In genomic region chr3:12536423-12536822, GRCh38 we compare ENCODE assay signal across 22 cellular contexts. TPM values are rescaled to one million over a fixed set of nuclear protein-coding genes. Genes with fewer than 3 reads are reported as not detected.
DNase-seq lines count a peak whose midpoint lies in the region; ATAC-seq and TF ChIP-seq lines count a peak whose summit lies in the region.
"Had no signal": no experiment of that assay in that cellular context is flagged by ENCODE, and none has a peak within 500 bp of the region (broad histone marks: within the 10 kb centered on the region; RNA-seq: fewer than 3 reads in every experiment).

No MANE protein-coding gene starts in this region.

- TF ChIP-seq POLR2A in uterus (IDR thresholded peaks at IDR 0.05): no peak

- no peaks in the 10 kb centered on the region; the same call in 1 of the 2 replicates for H3K27me3 Mint-ChIP-seq in HFFc6 (ENCODE audit: insufficient read depth)
- H3K27me3 Mint-ChIP-seq: activated CD4-positive, alpha-beta T cell treated with anti-CD3 and anti-CD28 coated beads, Interleukin-2, amount 10 ng/mL, durations not matched to agents 7 days and 5 days; activated naive CD4-positive, alpha-beta T cell treated with anti-CD3 and anti-CD28 coated beads, Interleukin-2, amount 10 ng/mL, durations not matched to agents 7 days and 5 days; type B pancreatic cell had no signal

- no peaks in the 10 kb centered on the region for H3K36me3 ChIP-seq in uterus

- H3K27ac ChIP-seq in AG04450 (ENCODE audit: low read depth, low read length) (no peak overlapping the region), uterus (no peak overlapping the region)
- H3K27ac ChIP-seq: pancreas, spleen had no signal

- H3K4me3 Mint-ChIP-seq in HFFc6: no peak overlapping the region
- H3K4me3 Mint-ChIP-seq: activated CD4-positive, alpha-beta T cell treated with anti-CD3 and anti-CD28 coated beads, Interleukin-2, amount 10 ng/mL, durations not matched to agents 7 days and 5 days; activated naive CD4-positive, alpha-beta T cell treated with anti-CD3 and anti-CD28 coated beads, Interleukin-2, amount 10 ng/mL, durations not matched to agents 7 days and 5 days; type B pancreatic cell had no signal

- H3K4me1 ChIP-seq in uterus: no peaks in the 10 kb centered on the region
- H3K4me1 ChIP-seq: pancreas, spleen had no signal

- H3K27ac Mint-ChIP-seq in HFFc6: no peak overlapping the region
- H3K27ac Mint-ChIP-seq: activated CD4-positive, alpha-beta T cell treated with anti-CD3 and anti-CD28 coated beads, Interleukin-2, amount 10 ng/mL, durations not matched to agents 7 days and 5 days; activated naive CD4-positive, alpha-beta T cell treated with anti-CD3 and anti-CD28 coated beads, Interleukin-2, amount 10 ng/mL, durations not matched to agents 7 days and 5 days; type B pancreatic cell had no signal

- no peaks in the 10 kb centered on the region for H3K9me3 Mint-ChIP-seq in HFFc6
- H3K9me3 Mint-ChIP-seq: activated CD4-positive, alpha-beta T cell treated with anti-CD3 and anti-CD28 coated beads, Interleukin-2, amount 10 ng/mL, durations not matched to agents 7 days and 5 days; activated naive CD4-positive, alpha-beta T cell treated with anti-CD3 and anti-CD28 coated beads, Interleukin-2, amount 10 ng/mL, durations not matched to agents 7 days and 5 days; type B pancreatic cell had no signal

- H3K4me3 ChIP-seq in AG04450 (ENCODE audit: low read depth, low read length) (no peak overlapping the region), astrocyte of the spinal cord (ENCODE audit: low read depth, low read length) (no peak overlapping the region), uterus (no peak overlapping the region)
- H3K4me3 ChIP-seq: pancreas, spleen had no signal

- intact Hi-C loops in uterus (cut with DNase I; ENCODE audit: low total_unique reads): no loop called here

- TF ChIP-seq CTCF in AG04450 (IDR thresholded peaks at IDR 0.05; ENCODE audit: low read depth, low read length): peak; percentile 56
- peak; percentile 38; the same call in 1 of the 2 replicates for TF ChIP-seq CTCF in HFFc6 (IDR thresholded peaks at IDR 0.05)
- TF ChIP-seq CTCF in astrocyte of the spinal cord (IDR thresholded peaks at IDR 0.05; ENCODE audit: low read depth, low read length): peak; percentile 36
- peak in 1 of 4 experiments; percentile 14 for TF ChIP-seq CTCF in uterus (IDR thresholded peaks at IDR 0.05)

- POLR2A ChIA-PET in AG04450 (lab: Yijun Ruan, JAX): interaction anchor here (1.0 kb wide), 1 partner anchor 28 kb away, joined by 5 read pairs; no protein-coding TSS in a partner anchor

- no peak for DNase-seq in AG04450 (ENCODE audit: low read depth, low spot score)
- DNase-seq in HFFc6: no peak
- peak; percentile 24 for DNase-seq in astrocyte of the spinal cord (ENCODE audit: low read depth, low spot score)
- DNase-seq in left kidney (ENCODE audit: low read depth, low spot score): peak; percentile 44
- DNase-seq in central memory CD4-positive, alpha-beta T cell: no peak
- no peak for DNase-seq in DMS153 treated with DMSO at 0.1 percent for 48 hours (lab: John Stamatoyannopoulos, UW; ENCODE audit: unreplicated experiment)
- no peak for DNase-seq in uterus
- DNase-seq: activated CD4-positive, alpha-beta T cell treated with anti-CD3 and anti-CD28 coated beads, Interleukin-2, amount 10 ng/mL, durations not matched to agents 7 days and 5 days; activated naive CD4-positive, alpha-beta T cell treated with anti-CD3 and anti-CD28 coated beads, Interleukin-2, amount 10 ng/mL, durations not matched to agents 7 days and 5 days; activated T-cell treated with anti-CD3 and anti-CD28 coated beads for 4 hours; caudate nucleus; Karpas-422; NCI-H1436; NCI-H345; NK-92 treated with Interleukin-12 subunit alpha and Interleukin-12 subunit beta, amount 100 ng/mL, for 24 hours; pancreas; Right ventricle myocardium superior; spleen; stimulated activated naive CD4-positive, alpha-beta T cell had no signal

- no peak for ATAC-seq in GM21381 (IDR thresholded peaks at IDR 0.05; ENCODE audit: unreplicated experiment)
- ATAC-seq: pancreas had no signal

- in situ Hi-C loops in astrocyte of the spinal cord (cut with HindIII; ENCODE audit: low sequenced_read_pairs): no loop called here

- H3K36me3 Mint-ChIP-seq in HFFc6 (ENCODE audit: low read depth): peaks cover 4% of the 10 kb centered on the region

- H3K9me3 ChIP-seq in AG04450 (ENCODE audit: control insufficient read depth, insufficient read depth, low read length): no peaks in the 10 kb centered on the region
- no peaks in the 10 kb centered on the region for H3K9me3 ChIP-seq in uterus
- H3K9me3 ChIP-seq: pancreas, spleen had no signal

- CTCF ChIA-PET in AG04450 (lab: Charles Lee): interaction anchor here (0.7 to 2.7 kb wide), 6 partner anchors 53 to 401 kb away, joined by 3 to 25 read pairs (median 5); partner anchors contain the start of gene TSEN2

- no peaks in the 10 kb centered on the region for H3K4me1 Mint-ChIP-seq in HFFc6 (ENCODE audit: low read depth)
- H3K4me1 Mint-ChIP-seq: activated CD4-positive, alpha-beta T cell treated with anti-CD3 and anti-CD28 coated beads, Interleukin-2, amount 10 ng/mL, durations not matched to agents 7 days and 5 days; activated naive CD4-positive, alpha-beta T cell treated with anti-CD3 and anti-CD28 coated beads, Interleukin-2, amount 10 ng/mL, durations not matched to agents 7 days and 5 days had no signal

- H3K27me3 ChIP-seq in AG04450 (ENCODE audit: control insufficient read depth, insufficient read depth, low read length) (no peaks in the 10 kb centered on the region), uterus (no peaks in the 10 kb centered on the region)
- H3K27me3 ChIP-seq: pancreas, spleen had no signal

RNA-seq across cellular contexts. Expression of gene MKRN2OS, which starts 8.9 kb away (rescaled TPM):
- polyA plus RNA-seq in AG04450 (2011; rRNA removed): not detected in 2 replicates
- polyA minus RNA-seq in AG04450 (2011; rRNA and poly(A)+ RNA removed): not detected in 2 replicates
- total RNA-seq in HFFc6 (2021; fragmentation: NEBNext Ultra II Directional; extraction: Animal tissue kit (Norgen Biotek cat#: 25700)): not detected
- not detected for total RNA-seq in uterus
- total RNA-seq: activated CD4-positive, alpha-beta T cell treated with anti-CD3 and anti-CD28 coated beads, Interleukin-2, amount 10 ng/mL, durations not matched to agents 7 days and 5 days; Right ventricle myocardium superior; spleen; T-helper 2 cell treated with Interferon-gamma antibody and Interleukin-4, amounts not matched to agents 100 ng/mL and 5 ng/mL, for 36 hours had no signal
- polyA plus RNA-seq: spleen had no signal

RNA-seq across cellular contexts. Expression of gene MKRN2, which starts 20.5 kb away (rescaled TPM):
- 59.7 and 62.3 TPM in 2 replicates for polyA plus RNA-seq in AG04450 (2011; rRNA removed)
- 51.4 and 57.4 TPM in 2 replicates for polyA minus RNA-seq in AG04450 (2011; rRNA and poly(A)+ RNA removed)
- total RNA-seq in HFFc6 (2021; fragmentation: NEBNext Ultra II Directional; extraction: Animal tissue kit (Norgen Biotek cat#: 25700)): 10 to 100 TPM; 31.0 to 35.8 (median 34.8) TPM
- total RNA-seq in uterus: 10 to 100 TPM; 17.6 to 59.5 (median 38.1) TPM

RNA-seq across cellular contexts. Expression of gene TSEN2, which starts 52.1 kb away (rescaled TPM):
- polyA plus RNA-seq in AG04450 (2011; rRNA removed): 8.9 and 11.0 TPM in 2 replicates
- polyA minus RNA-seq in AG04450 (2011; rRNA and poly(A)+ RNA removed): 13.8 and 17.2 TPM in 2 replicates
- 10 to 100 TPM in 4 of 6 experiments, 1 to 10 TPM in 2; 9.3 to 15.5 (median 10.9) TPM for total RNA-seq in HFFc6 (2021; fragmentation: NEBNext Ultra II Directional; extraction: Animal tissue kit (Norgen Biotek cat#: 25700))
- total RNA-seq in uterus: 10 to 100 TPM; 10.3 to 37.8 (median 20.4) TPM

Comparison
In these comparisons a context has a peak if more than half of its experiments do, and no peak if none do; other contexts are left out.
1. DNase-seq: peak in astrocyte of the spinal cord (single experiment) and left kidney (single experiment); none in AG04450 (single experiment), HFFc6 (single experiment), central memory CD4-positive, alpha-beta T cell (single experiment), DMS153 treated with DMSO at 0.1 percent for 48 hours (single experiment) and uterus (0 of 2).